ENCODE assay signal across 15 cellular contexts in genomic region chr10:11687357-11687771, GRCh38. TPM values are rescaled to one million over a fixed set of nuclear protein-coding genes. Genes with fewer than 3 reads are reported as not detected.
A peak's percentile ranks its signal among the peaks of the same experiment; 100 is the strongest.
DNase-seq lines count a peak whose midpoint lies in the region; ATAC-seq lines count a peak whose summit lies in the region.
"Had no signal": no experiment of that assay in that cellular context is flagged by ENCODE, and none has a peak within 500 bp of the region (broad histone marks: within the 10 kb centered on the region; RNA-seq: fewer than 3 reads in every experiment).

No MANE protein-coding gene starts in this region.

- H3K4me1 Mint-ChIP-seq in stimulated activated memory B cell treated with anti-CD40 and anti-IgM and Interleukin-4, amounts not matched to agents 10 μg/mL and 1 μg/mL and 100 μg/mL, for 72 hours: peaks cover 65% of the 10 kb centered on the region
- peaks cover 35% of the 10 kb centered on the region for H3K4me1 Mint-ChIP-seq in activated CD8-positive, alpha-beta T cell treated with anti-CD3 and anti-CD28 coated beads, Interleukin-2, amount 10 ng/mL, durations not matched to agents 7 days and 5 days (ENCODE audit: low read depth)

- no peak overlapping the region for H3K4me3 Mint-ChIP-seq in stimulated activated memory B cell treated with anti-CD40 and anti-IgM and Interleukin-4, amounts not matched to agents 10 μg/mL and 1 μg/mL and 100 μg/mL, for 72 hours
- no peak overlapping the region for H3K4me3 Mint-ChIP-seq in activated CD8-positive, alpha-beta T cell treated with anti-CD3 and anti-CD28 coated beads, Interleukin-2, amount 10 ng/mL, durations not matched to agents 7 days and 5 days
- H3K4me3 Mint-ChIP-seq: dendritic cell treated with granulocyte-macrophage colony-stimulating factor and Interleukin-4, amounts not matched to agents 40 ng/mL and 50 ng/mL, for 4 days; neural progenitor cell had no signal

- H3K9me3 Mint-ChIP-seq in stimulated activated memory B cell treated with anti-CD40 and anti-IgM and Interleukin-4, amounts not matched to agents 10 μg/mL and 1 μg/mL and 100 μg/mL, for 72 hours: no peaks in the 10 kb centered on the region
- no peaks in the 10 kb centered on the region for H3K9me3 Mint-ChIP-seq in activated CD8-positive, alpha-beta T cell treated with anti-CD3 and anti-CD28 coated beads, Interleukin-2, amount 10 ng/mL, durations not matched to agents 7 days and 5 days (ENCODE audit: insufficient read depth)
- H3K9me3 Mint-ChIP-seq: dendritic cell treated with granulocyte-macrophage colony-stimulating factor and Interleukin-4, amounts not matched to agents 40 ng/mL and 50 ng/mL, for 4 days; neural progenitor cell had no signal

- no peaks in the 10 kb centered on the region for H3K27me3 Mint-ChIP-seq in stimulated activated memory B cell treated with anti-CD40 and anti-IgM and Interleukin-4, amounts not matched to agents 10 μg/mL and 1 μg/mL and 100 μg/mL, for 72 hours
- H3K27me3 Mint-ChIP-seq in activated CD8-positive, alpha-beta T cell treated with anti-CD3 and anti-CD28 coated beads, Interleukin-2, amount 10 ng/mL, durations not matched to agents 7 days and 5 days (ENCODE audit: low read depth): peaks cover 6% of the 10 kb centered on the region

- POLR2A ChIA-PET in activated CD8-positive, alpha-beta T cell treated with anti-CD3 and anti-CD28 coated beads, Interleukin-2, amount 10 ng/mL, durations not matched to agents 7 days and 5 days (lab: Charles Lee): no interaction called here

- no peak for ATAC-seq in stimulated activated memory B cell treated with anti-CD40 and anti-IgM and Interleukin-4, amounts not matched to agents 10 μg/mL and 1 μg/mL and 100 μg/mL, for 72 hours
- no peak for ATAC-seq in activated CD8-positive, alpha-beta T cell treated with anti-CD3 and anti-CD28 coated beads, Interleukin-2, amount 10 ng/mL, durations not matched to agents 7 days and 5 days

- H3K36me3 Mint-ChIP-seq in stimulated activated memory B cell treated with anti-CD40 and anti-IgM and Interleukin-4, amounts not matched to agents 10 μg/mL and 1 μg/mL and 100 μg/mL, for 72 hours: no peaks in the 10 kb centered on the region
- H3K36me3 Mint-ChIP-seq in activated CD8-positive, alpha-beta T cell treated with anti-CD3 and anti-CD28 coated beads, Interleukin-2, amount 10 ng/mL, durations not matched to agents 7 days and 5 days (ENCODE audit: low read depth): peaks cover 4% of the 10 kb centered on the region
- H3K36me3 Mint-ChIP-seq: neural progenitor cell had no signal

- peak; percentile 5 for DNase-seq in NCI-H2196 (lab: John Stamatoyannopoulos, UW; ENCODE audit: unreplicated experiment)
- no peak for DNase-seq in NCI-H2196 treated with DMSO at 0.1 percent for 48 hours (lab: John Stamatoyannopoulos, UW; ENCODE audit: unreplicated experiment)
- DNase-seq in SW480 (ENCODE audit: low spot score): peak; percentile 44
- peak; percentile 37 for DNase-seq in iPS-NIHi7 (ENCODE audit: extremely low spot score)
- no peak for DNase-seq in activated naive CD4-positive, alpha-beta T cell treated with Interleukin-2 at 50 U/mL for 16 hours
- DNase-seq in GM19238 (ENCODE audit: insufficient read length, low spot score): no peak
- no peak for DNase-seq in activated CD8-positive, alpha-beta T cell treated with anti-CD3 and anti-CD28 coated beads, Interleukin-2, amount 10 ng/mL, durations not matched to agents 7 days and 5 days
- DNase-seq: 8988T; activated CD8-positive, alpha-beta memory T cell treated with anti-CD3 and anti-CD28 coated beads, Interleukin-2, amount 50 U/mL, for 48 hours; DMS79 treated with DMSO at 0.1 percent for 48 hours; NCI-H1048; thyroid gland had no signal

- CTCF ChIA-PET in activated CD8-positive, alpha-beta T cell treated with anti-CD3 and anti-CD28 coated beads, Interleukin-2, amount 10 ng/mL, durations not matched to agents 7 days and 5 days (lab: Charles Lee): no interaction called here

- H3K27ac Mint-ChIP-seq in stimulated activated memory B cell treated with anti-CD40 and anti-IgM and Interleukin-4, amounts not matched to agents 10 μg/mL and 1 μg/mL and 100 μg/mL, for 72 hours: peak overlapping the region; percentile 38
- no peak overlapping the region for H3K27ac Mint-ChIP-seq in activated CD8-positive, alpha-beta T cell treated with anti-CD3 and anti-CD28 coated beads, Interleukin-2, amount 10 ng/mL, durations not matched to agents 7 days and 5 days
- H3K27ac Mint-ChIP-seq: dendritic cell treated with granulocyte-macrophage colony-stimulating factor and Interleukin-4, amounts not matched to agents 40 ng/mL and 50 ng/mL, for 4 days; neural progenitor cell had no signal

RNA-seq across cellular contexts. Expression of gene ECHDC3, which starts 54.8 kb away (rescaled TPM):
- 1 to 10 TPM; 1.2 to 1.4 TPM for total RNA-seq in activated CD8-positive, alpha-beta T cell treated with anti-CD3 and anti-CD28 coated beads, Interleukin-2, amount 10 ng/mL, durations not matched to agents 7 days and 5 days

Comparison
In these comparisons a context has a peak if more than half of its experiments do, and no peak if none do; other contexts are left out.
1. DNase-seq: peak in NCI-H2196 (single experiment), SW480 (single experiment) and iPS-NIHi7 (single experiment); none in NCI-H2196 treated with DMSO at 0.1 percent for 48 hours (single experiment), activated naive CD4-positive, alpha-beta T cell treated with Interleukin-2 at 50 U/mL for 16 hours (single experiment), GM19238 (single experiment) and activated CD8-positive, alpha-beta T cell treated with anti-CD3 and anti-CD28 coated beads, Interleukin-2, amount 10 ng/mL, durations not matched to agents 7 days and 5 days (single experiment).